Comparison of ENCODE assay signal across 19 cellular contexts in the genomic region with DNA sequence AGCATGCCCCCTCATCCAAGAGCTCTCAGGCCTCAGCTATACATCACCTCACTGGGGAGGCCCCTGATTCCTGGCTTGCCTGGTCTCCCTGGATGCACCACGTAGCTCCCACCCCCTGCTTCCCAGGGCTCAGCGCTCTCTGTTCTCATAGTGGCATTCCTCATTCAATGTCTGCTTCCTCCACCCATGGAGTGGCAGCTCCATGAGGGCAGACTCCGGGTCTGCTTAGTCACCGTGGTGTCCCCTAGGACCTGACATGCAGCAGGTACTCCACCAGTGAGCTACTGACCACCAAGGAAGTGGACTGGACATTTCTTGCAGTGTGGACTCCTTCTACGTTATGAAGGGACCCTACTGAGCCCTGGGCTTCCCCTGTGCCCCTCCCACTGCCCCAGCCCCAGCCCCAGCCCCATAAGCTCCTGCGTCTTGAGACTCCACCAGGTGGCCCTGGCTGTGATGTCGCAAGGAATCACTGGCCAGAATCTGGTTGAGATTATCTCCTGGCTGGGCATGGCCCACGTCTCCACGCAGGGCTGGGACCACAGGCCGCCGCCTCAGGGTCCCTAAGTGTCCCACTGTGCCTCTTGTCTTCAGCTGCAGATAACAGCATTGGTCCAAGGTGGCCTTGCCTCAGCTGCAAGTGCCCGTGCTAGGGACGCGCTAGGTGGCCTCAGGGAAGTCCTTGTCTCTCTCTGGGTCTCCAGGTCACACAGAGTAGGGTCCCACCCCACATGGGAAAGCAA. TPM values are rescaled to one million over a fixed set of nuclear protein-coding genes. Genes with fewer than 3 reads are reported as not detected.
A peak's percentile ranks its signal among the peaks of the same experiment; 100 is the strongest.
DNase-seq lines count a peak whose midpoint lies in the region; ATAC-seq, FAIRE-seq and TF ChIP-seq lines count a peak whose summit lies in the region.
"Had no signal": no experiment of that assay in that cellular context is flagged by ENCODE, and none has a peak within 500 bp of the region (broad histone marks: within the 10 kb centered on the region; RNA-seq: fewer than 3 reads in every experiment).

No MANE protein-coding gene starts in this region.

- H2BK5ac ChIP-seq in mesenchymal stem cell (ENCODE audit: low read depth, low read length, poor library complexity, severe bottlenecking) = no peak overlapping the region

- no peak overlapping the region for H4K8ac ChIP-seq in mesenchymal stem cell (ENCODE audit: low read length)

- H3K9me3 ChIP-seq in Caco-2 (no peaks in the 10 kb centered on the region), K562 (replicated peaks; ENCODE audit: control insufficient read depth, insufficient read depth, low read depth, low read length) (no peaks in the 10 kb centered on the region), mesenchymal stem cell (ENCODE audit: control insufficient read depth, low read length) (peaks cover 5% of the 10 kb centered on the region), subcutaneous abdominal adipose tissue (ENCODE audit: control insufficient read depth in 5 of 5, low read length in 5 of 5) (peaks cover 0 to 6% (median 3%) of the 10 kb centered on the region in 5 donors)
- H3K9me3 ChIP-seq: SJSA1 had no signal

- POLR2A ChIA-PET in Caco-2 (lab: Charles Lee) = interaction anchor here (0.7 to 2.0 kb wide), 12 partner anchors 7 to 357 kb away, joined by 3 to 32 read pairs (median 4); a partner anchor contains a TSS
- POLR2A ChIA-PET in K562 (lab: Yijun Ruan, JAX) = interaction anchor here (0.8 to 1.8 kb wide), 6 partner anchors 9 to 118 kb away, joined by 3 to 7 read pairs (median 4); no protein-coding TSS in a partner anchor

- H3K79me1 ChIP-seq in mesenchymal stem cell (replicated peaks; ENCODE audit: low read length, poor library complexity, severe bottlenecking) = no peaks in the 10 kb centered on the region

- H3K23ac ChIP-seq in mesenchymal stem cell (ENCODE audit: low read length in 2 of 2) = no peak overlapping the region

- DNase-seq in Caco-2 = peak in 1 of 2 experiments; percentile 56
- no peak for DNase-seq in K562 (ENCODE audit: extremely low read depth in 1 of 4, low spot score in 3 of 4)
- no peak for DNase-seq in mesenchymal stem cell
- DNase-seq in activated CD8-positive, alpha-beta memory T cell treated with anti-CD3 and anti-CD28 coated beads, Interleukin-2, amount 10 ng/mL, durations not matched to agents 7 days and 5 days = no peak
- DNase-seq in putamen (ENCODE audit: low spot score) = no peak
- DNase-seq in UCSD-AML1 (lab: John Stamatoyannopoulos, UW; ENCODE audit: unreplicated experiment) = no peak
- DNase-seq: ACHN, AML-193, DMS 273 treated with DMSO at 0.1 percent for 48 hours, DND-41, H9, MM.1S, NCI-H1092, NCI-H2029, NCI-H526 treated with DMSO at 0.1 percent for 48 hours had no signal

- FAIRE-seq in K562 (lab: Jason Lieb, UNC) = no peak

- H3K4me1 ChIP-seq in Caco-2 (peaks cover 58% of the 10 kb centered on the region), K562 (replicated peaks in 1 of 2; ENCODE audit: control insufficient read depth in 2 of 2, insufficient read depth in 2 of 2, low read length in 2 of 2) (peaks cover 0 to 7% of the 10 kb centered on the region in 2 experiments; a peak in 1 of 5 replicates), mesenchymal stem cell (ENCODE audit: control insufficient read depth, insufficient read depth, low read depth, low read length) (peaks cover 47% of the 10 kb centered on the region), subcutaneous abdominal adipose tissue (ENCODE audit: control insufficient read depth in 5 of 5, insufficient read depth in 5 of 5, low read length in 5 of 5) (peaks cover 0 to 55% (median 43%) of the 10 kb centered on the region in 5 donors)

- no peak overlapping the region for H3K4ac ChIP-seq in mesenchymal stem cell (ENCODE audit: low read depth in 1 of 2, low read length in 2 of 2)

- no peaks in the 10 kb centered on the region for H3K36me3 Mint-ChIP-seq in Caco-2 (ENCODE audit: insufficient read depth, unreplicated experiment)
- H3K36me3 Mint-ChIP-seq in activated CD8-positive, alpha-beta memory T cell treated with anti-CD3 and anti-CD28 coated beads, Interleukin-2, amount 10 ng/mL, durations not matched to agents 7 days and 5 days = no peaks in the 10 kb centered on the region

- no peaks in the 10 kb centered on the region for H3K9me3 Mint-ChIP-seq in Caco-2 (ENCODE audit: unreplicated experiment)
- H3K9me3 Mint-ChIP-seq in activated CD8-positive, alpha-beta memory T cell treated with anti-CD3 and anti-CD28 coated beads, Interleukin-2, amount 10 ng/mL, durations not matched to agents 7 days and 5 days (ENCODE audit: low read depth) = no peaks in the 10 kb centered on the region
- H3K9me3 Mint-ChIP-seq: H9 had no signal

- TF ChIP-seq POLR2A in K562 (conservative IDR thresholded peaks at IDR 0.05) = no peak

- no peaks in the 10 kb centered on the region for H3K27me3 Mint-ChIP-seq in Caco-2 (ENCODE audit: insufficient read depth, unreplicated experiment)
- peaks cover 25% of the 10 kb centered on the region for H3K27me3 Mint-ChIP-seq in activated CD8-positive, alpha-beta memory T cell treated with anti-CD3 and anti-CD28 coated beads, Interleukin-2, amount 10 ng/mL, durations not matched to agents 7 days and 5 days

- peaks cover 57% of the 10 kb centered on the region for H3K4me1 Mint-ChIP-seq in Caco-2 (ENCODE audit: low read depth, unreplicated experiment)
- no peaks in the 10 kb centered on the region for H3K4me1 Mint-ChIP-seq in activated CD8-positive, alpha-beta memory T cell treated with anti-CD3 and anti-CD28 coated beads, Interleukin-2, amount 10 ng/mL, durations not matched to agents 7 days and 5 days

- H4K20me1 ChIP-seq in K562 (replicated peaks; ENCODE audit: control insufficient read depth, insufficient read depth, low read length) = no peaks in the 10 kb centered on the region

- no peak for TF ChIP-seq RAD21 in K562 (CRISPR knock-in tag; conservative IDR thresholded peaks at IDR 0.05 in 1 of 2, IDR thresholded peaks at IDR 0.05 in 1 of 2)

- H2AFZ ChIP-seq in K562 (ENCODE audit: low read depth, low read length) = no peak overlapping the region
- no peak overlapping the region for H2AFZ ChIP-seq in mesenchymal stem cell (ENCODE audit: low read depth, low read length)

- no TSS peak for BruUV-seq in Caco-2 (replicated peaks; lab: Mats Ljungman, UMichigan)
- BruUV-seq in K562 (replicated peaks; lab: Mats Ljungman, UMichigan) = no TSS peak

- H3K36me3 ChIP-seq in Caco-2 (ENCODE audit: control insufficient read depth, insufficient read depth, low read length) (no peaks in the 10 kb centered on the region), K562 (ENCODE audit: control insufficient read depth, insufficient read depth, low read length) (no peaks in the 10 kb centered on the region), mesenchymal stem cell (ENCODE audit: control insufficient read depth in 1 of 2, insufficient read depth in 2 of 2, low read depth in 1 of 2, low read length in 2 of 2) (no peaks in the 10 kb centered on the region), subcutaneous abdominal adipose tissue (ENCODE audit: control insufficient read depth in 5 of 5, insufficient read depth in 5 of 5, low read length in 5 of 5) (no peaks in the 10 kb centered on the region)
- H3K36me3 ChIP-seq: SJSA1 had no signal

- no peak overlapping the region for H2BK12ac ChIP-seq in mesenchymal stem cell (ENCODE audit: low read length in 2 of 2)

- peak overlapping the region; percentile 34 for H2BK15ac ChIP-seq in mesenchymal stem cell (ENCODE audit: low read depth, poor library complexity, severe bottlenecking)

- H2AK5ac ChIP-seq in mesenchymal stem cell (ENCODE audit: low read length, severe bottlenecking) = peak overlapping the region; percentile 43

- H3K14ac ChIP-seq in mesenchymal stem cell (ENCODE audit: low read length in 2 of 2) = no peak overlapping the region

- 31% methylated on average over 13 of the region's 14 CpGs for WGBS in K562 (ENCODE audit: insufficient coverage, low coverage, missing lambda C conversion rate)
- WGBS in mesenchymal stem cell = 94% methylated on average over 14 of the region's 14 CpGs

- ATAC-seq in K562 = no peak
- no peak for ATAC-seq in activated CD8-positive, alpha-beta memory T cell treated with anti-CD3 and anti-CD28 coated beads, Interleukin-2, amount 10 ng/mL, durations not matched to agents 7 days and 5 days
- ATAC-seq: Panc1 had no signal

- no peaks in the 10 kb centered on the region for H3K9me1 ChIP-seq in K562 (ENCODE audit: control insufficient read depth, insufficient read depth, low read length)

- intact Hi-C loops in Caco-2 (cut with micrococcal nuclease; ENCODE audit: unreplicated experiment) (no loop called here), K562 (cut with micrococcal nuclease) (no loop called here)

- H3K4me2 ChIP-seq in K562 (ENCODE audit: insufficient read depth, low read length) = no peak overlapping the region
- H3K4me2 ChIP-seq in mesenchymal stem cell (ENCODE audit: low read length, poor library complexity, severe bottlenecking) = no peak overlapping the region

- peak overlapping the region; percentile 54 for H4K91ac ChIP-seq in mesenchymal stem cell (ENCODE audit: low read length)

- H3K27ac Mint-ChIP-seq in Caco-2 (ENCODE audit: unreplicated experiment) = peak overlapping the region; percentile 84
- no peak overlapping the region for H3K27ac Mint-ChIP-seq in activated CD8-positive, alpha-beta memory T cell treated with anti-CD3 and anti-CD28 coated beads, Interleukin-2, amount 10 ng/mL, durations not matched to agents 7 days and 5 days

- H3K4me3 Mint-ChIP-seq in Caco-2 (ENCODE audit: unreplicated experiment) = peak overlapping the region; percentile 69
- H3K4me3 Mint-ChIP-seq in activated CD8-positive, alpha-beta memory T cell treated with anti-CD3 and anti-CD28 coated beads, Interleukin-2, amount 10 ng/mL, durations not matched to agents 7 days and 5 days = no peak overlapping the region
- H3K4me3 Mint-ChIP-seq: H9 had no signal

- CTCF ChIA-PET in Caco-2 (lab: Charles Lee) = interaction anchor here (0.5 to 1.6 kb wide), 6 partner anchors 26 to 289 kb away, joined by 3 to 16 read pairs (median 4); a partner anchor contains a TSS
- CTCF ChIA-PET in K562 (lab: Yijun Ruan, JAX; ENCODE audit: low intra/inter-chr PET ratio) = no interaction called here
- CTCF ChIA-PET in activated CD8-positive, alpha-beta memory T cell treated with anti-CD3 and anti-CD28 coated beads, Interleukin-2, amount 10 ng/mL, durations not matched to agents 7 days and 5 days (lab: Charles Lee) = no interaction called here

- TF ChIP-seq CTCF in Caco-2 (IDR thresholded peaks at IDR 0.05; ENCODE audit: insufficient read depth in 1 of 2, low read depth in 1 of 2, low read length in 1 of 2, severe bottlenecking in 1 of 2, unreplicated experiment in 1 of 2) (no peak), K562 (IDR thresholded peaks at IDR 0.05 in 2 of 3, conservative IDR thresholded peaks at IDR 0.05 in 1 of 3; ENCODE audit: insufficient read depth in 2 of 3, low read depth in 1 of 3, low read length in 3 of 3) (no peak)

- no peak overlapping the region for H2BK120ac ChIP-seq in mesenchymal stem cell (ENCODE audit: low read depth, low read length)

- in situ Hi-C loops in K562 (cut with MboI) = no loop called here

- no peaks in the 10 kb centered on the region for H3K79me2 ChIP-seq in K562 (ENCODE audit: control insufficient read depth, insufficient read depth, low read length)

- H3K4me3 ChIP-seq in Caco-2 (ENCODE audit: low read depth, low read length) = no peak overlapping the region
- no peak overlapping the region for H3K4me3 ChIP-seq in K562
- no peak overlapping the region for H3K4me3 ChIP-seq in mesenchymal stem cell (ENCODE audit: insufficient read depth in 1 of 2, low read depth in 1 of 2, low read length in 2 of 2)
- no peak overlapping the region for H3K4me3 ChIP-seq in subcutaneous abdominal adipose tissue (ENCODE audit: low read depth in 1 of 5, low read length in 5 of 5)
- H3K4me3 ChIP-seq: SJSA1 had no signal

- H3K27me3 ChIP-seq in Caco-2 (replicated peaks; ENCODE audit: control insufficient read depth, insufficient read depth, low read length) = no peaks in the 10 kb centered on the region
- peaks cover 12 to 28% of the 10 kb centered on the region in 2 experiments; a peak in 4 of 5 replicates for H3K27me3 ChIP-seq in K562 (ENCODE audit: control insufficient read depth in 2 of 2, insufficient read depth in 2 of 2, low read length in 2 of 2)
- H3K27me3 ChIP-seq in mesenchymal stem cell (ENCODE audit: control insufficient read depth in 1 of 2, insufficient read depth in 1 of 2, low read length in 2 of 2) = no peaks in the 10 kb centered on the region
- H3K27me3 ChIP-seq in subcutaneous abdominal adipose tissue (ENCODE audit: control insufficient read depth in 5 of 5, insufficient read depth in 4 of 5, low read length in 5 of 5) = no peaks in the 10 kb centered on the region
- H3K27me3 ChIP-seq: SJSA1 had no signal

- H3K9ac ChIP-seq in K562 (ENCODE audit: insufficient read depth in 1 of 2, low read depth in 2 of 2, low read length in 2 of 2) = no peak overlapping the region
- H3K9ac ChIP-seq in mesenchymal stem cell (ENCODE audit: low read length) = no peak overlapping the region
- H3K9ac ChIP-seq in subcutaneous abdominal adipose tissue (ENCODE audit: low read length in 5 of 5) = no peak overlapping the region

- H3K27ac ChIP-seq in K562 (ENCODE audit: extremely low read depth, low read depth, low read length) = no peak overlapping the region
- no peak overlapping the region for H3K27ac ChIP-seq in mesenchymal stem cell (ENCODE audit: low read length, poor library complexity, severe bottlenecking)
- H3K27ac ChIP-seq in subcutaneous abdominal adipose tissue (ENCODE audit: low read depth, low read length) = peak overlapping the region; percentile 94
- H3K27ac ChIP-seq: HL-60, SJSA1 had no signal

- TF ChIP-seq EP300 in K562 (IDR thresholded peaks at IDR 0.05; ENCODE audit: low read length) = no peak

- H3K18ac ChIP-seq in mesenchymal stem cell (ENCODE audit: low read depth in 1 of 2, low read length in 2 of 2) = no peak overlapping the region

RNA-seq across cellular contexts. Expression of a gene that starts 26.7 kb away (rescaled TPM):
- total RNA-seq in Caco-2 (2022) = 160 and 183 TPM in 2 replicates
- 3.3 and 9.2 TPM in 2 replicates for total RNA-seq in K562 (2011; cell fraction: chromatin; rRNA removed; ENCODE audit: low replicate concordance)
- total RNA-seq in K562 (2011; cell fraction: nucleolus; rRNA removed) = 18.3 and 19.3 TPM in 2 replicates
- total RNA-seq in K562 (2011; cell fraction: nucleoplasm; rRNA removed) = 8.7 and 9.0 TPM in 2 replicates
- 41.7 and 51.5 TPM in 2 replicates for total RNA-seq in K562 (2014; rRNA removed)
- 8.1 and 8.3 TPM in 2 replicates for total RNA-seq in K562 (2014; rRNA removed; fragmentation: Illumina TruSeq; extraction: Trizol)
- total RNA-seq in K562 (2015; rRNA removed; fragmentation: Illumina TruSeq; extraction: Trizol) = 5.7 and 6.6 TPM in 2 replicates
- 68.2 and 72.6 TPM in 2 replicates for total RNA-seq in K562 (2021)
- polyA plus RNA-seq in K562 (2011; rRNA removed) = 7.8 and 10.8 TPM in 2 replicates
- 12.1 and 32.2 TPM in 2 replicates for polyA plus RNA-seq in K562 (2011; cell fraction: cytosol; rRNA removed)
- polyA plus RNA-seq in K562 (2011; cell fraction: nucleus; rRNA removed) = 15.5 and 18.1 TPM in 2 replicates
- polyA plus RNA-seq in K562 (2012) = 16.9 and 44.3 TPM in 2 replicates
- 4.6 and 6.8 TPM in 2 replicates for polyA plus RNA-seq in K562 (2014; fragmentation: Illumina TruSeq; extraction: Trizol)
- polyA plus RNA-seq in K562 (2014; fragmentation: Nextera tagmentation; extraction: Ambion mirVana) = 1 to 10 TPM; 1.2 to 1.5 TPM
- polyA plus RNA-seq in K562 (2014; rRNA removed) = 47.7 and 57.9 TPM in 2 replicates
- 1.3 and 1.5 TPM in 2 replicates for polyA minus RNA-seq in K562 (2011; rRNA and poly(A)+ RNA removed)
- polyA minus RNA-seq in K562 (2011; cell fraction: cytosol; rRNA and poly(A)+ RNA removed) = 10.1 and 19.9 TPM in 2 replicates
- 9.3 and 11.7 TPM in 2 replicates for polyA minus RNA-seq in K562 (2011; cell fraction: nucleus; rRNA and poly(A)+ RNA removed)
- 130 TPM for polyA plus RNA-seq in mesenchymal stem cell (2013, experiment 1 of 2)
- 131 TPM for polyA plus RNA-seq in mesenchymal stem cell (2013, experiment 2 of 2)
- 10 to 100 TPM; 32.6 to 34.6 TPM for total RNA-seq in activated CD8-positive, alpha-beta memory T cell treated with anti-CD3 and anti-CD28 coated beads, Interleukin-2, amount 10 ng/mL, durations not matched to agents 7 days and 5 days
